Comparison of ENCODE assay signal across 21 cellular contexts in the genomic region with DNA sequence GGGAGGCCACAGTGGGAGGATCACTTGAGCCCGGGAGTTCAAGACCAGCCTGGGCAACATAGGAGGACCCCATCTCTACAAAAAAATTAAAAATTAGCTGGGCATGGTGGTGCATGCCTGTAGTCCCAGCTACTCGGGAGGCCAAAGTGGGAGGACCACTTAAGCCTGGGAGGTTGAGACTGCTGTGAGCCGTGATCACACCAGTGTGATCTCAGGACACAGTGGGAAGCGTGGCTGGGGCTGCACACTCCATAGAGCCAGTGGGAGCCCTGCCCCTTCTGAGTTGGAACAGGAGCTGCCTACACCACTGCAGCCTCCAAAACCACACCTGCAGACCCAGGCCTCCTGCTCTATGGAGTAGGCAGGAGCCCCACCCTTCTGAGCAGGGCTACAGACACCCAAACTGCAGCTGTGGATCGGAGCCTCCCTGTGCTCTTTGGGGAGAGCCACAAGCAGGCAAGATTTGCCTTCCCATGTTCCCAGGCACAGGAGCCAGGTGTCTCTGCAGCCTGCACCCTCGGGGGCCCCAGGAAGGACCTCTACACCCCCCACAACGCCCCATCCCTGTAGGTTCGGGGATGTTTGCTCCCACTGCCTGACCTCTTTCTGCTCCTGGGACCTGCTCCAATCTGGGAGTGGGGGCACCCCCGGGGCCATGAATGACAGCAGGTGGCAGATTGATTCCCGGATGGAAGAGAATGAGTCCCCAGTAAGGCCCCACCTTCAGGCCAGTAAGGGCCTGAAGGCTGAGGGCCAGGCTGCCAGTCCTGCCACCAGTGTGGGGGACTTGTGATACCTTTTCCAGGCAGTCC.
"Had no signal": no experiment of that assay in that cellular context is flagged by ENCODE, and none has a peak within 500 bp of the region (broad histone marks: within the 10 kb centered on the region; RNA-seq: fewer than 3 reads in every experiment).

No MANE protein-coding gene starts in this region.

- H3K36me3 ChIP-seq: MG63, SJSA1 had no signal

- DNase-seq: IMR-90, Karpas-422, KG1, MG63, NCI-H1092, NCI-H1436, NCI-H1694, NCI-H187 treated with DMSO at 0.1 percent for 48 hours, NCI-H2081, NCI-H2107, NCI-H2227 treated with DMSO at 0.1 percent for 48 hours, NCI-H510A, NCI-H524 treated with DMSO at 0.1 percent for 48 hours, NCI-H69, NCI-H774, Right ventricle myocardium superior, RPMI8226, SIG-M5 had no signal

- H3K27ac ChIP-seq: SJSA1, SK-N-MC had no signal

- H3K4me1 ChIP-seq: SJSA1 had no signal

- H3K9me3 ChIP-seq: MG63, SJSA1 had no signal

- ATAC-seq: HepG2 had no signal

- H3K4me3 ChIP-seq: MG63, SJSA1, SK-N-MC had no signal
